ENCODE assay signal across 3 cellular contexts in genomic region chr4:48175806-48176205, GRCh38.
TF ChIP-seq lines count a peak whose summit lies in the region.

No MANE protein-coding gene starts in this region.

TF ChIP-seq in SK-N-SH, 30 proteins besides CTCF, POLR2A, EP300 and RAD21:
- TF ChIP-seq NRF1 (IDR thresholded peaks at IDR 0.05; ENCODE audit: low read depth, low read length) = no peak
- 0 out of 2 replicates have a peak, but pooled peaks have one; percentile 30 for TF ChIP-seq PBX3 (IDR thresholded peaks at IDR 0.05)

TF ChIP-seq in SK-N-SH treated with all-trans-retinoic acid at 6 μM for 48 hours, 23 proteins besides CTCF, POLR2A, EP300 and RAD21:
- TF ChIP-seq CSRNP3 (CRISPR knock-in tag; IDR thresholded peaks at IDR 0.05) (no peak), CREB5 (CRISPR knock-in tag; IDR thresholded peaks at IDR 0.05; ENCODE audit: low read depth) (no peak), GLIS3 (CRISPR knock-in tag; IDR thresholded peaks at IDR 0.05) (no peak), ZC3H10 (CRISPR knock-in tag; IDR thresholded peaks at IDR 0.05) (no peak)

TF ChIP-seq in GM12878, 131 proteins besides CTCF, POLR2A, EP300 and RAD21:
- TF ChIP-seq RCOR1 (conservative IDR thresholded peaks at IDR 0.05; ENCODE audit: low read depth, low read length) (no peak), PBX3 (IDR thresholded peaks at IDR 0.05; ENCODE audit: insufficient replicate concordance, low read depth, low read length) (no peak), PAX5 (IDR thresholded peaks at IDR 0.05; ENCODE audit: borderline replicate concordance, low read depth, low read length) (no peak), ZNF207 (IDR thresholded peaks at IDR 0.05; ENCODE audit: borderline replicate concordance) (no peak), MAX (IDR thresholded peaks at IDR 0.05; ENCODE audit: low read depth, low read length) (no peak), STAT1 (conservative IDR thresholded peaks at IDR 0.05) (no peak), KDM1A (IDR thresholded peaks at IDR 0.05; ENCODE audit: borderline replicate concordance) (no peak), YY1 (IDR thresholded peaks at IDR 0.05; ENCODE audit: low read depth, low read length) (no peak)
